Comparison of ENCODE assay signal across 11 cellular contexts in the genomic region with DNA sequence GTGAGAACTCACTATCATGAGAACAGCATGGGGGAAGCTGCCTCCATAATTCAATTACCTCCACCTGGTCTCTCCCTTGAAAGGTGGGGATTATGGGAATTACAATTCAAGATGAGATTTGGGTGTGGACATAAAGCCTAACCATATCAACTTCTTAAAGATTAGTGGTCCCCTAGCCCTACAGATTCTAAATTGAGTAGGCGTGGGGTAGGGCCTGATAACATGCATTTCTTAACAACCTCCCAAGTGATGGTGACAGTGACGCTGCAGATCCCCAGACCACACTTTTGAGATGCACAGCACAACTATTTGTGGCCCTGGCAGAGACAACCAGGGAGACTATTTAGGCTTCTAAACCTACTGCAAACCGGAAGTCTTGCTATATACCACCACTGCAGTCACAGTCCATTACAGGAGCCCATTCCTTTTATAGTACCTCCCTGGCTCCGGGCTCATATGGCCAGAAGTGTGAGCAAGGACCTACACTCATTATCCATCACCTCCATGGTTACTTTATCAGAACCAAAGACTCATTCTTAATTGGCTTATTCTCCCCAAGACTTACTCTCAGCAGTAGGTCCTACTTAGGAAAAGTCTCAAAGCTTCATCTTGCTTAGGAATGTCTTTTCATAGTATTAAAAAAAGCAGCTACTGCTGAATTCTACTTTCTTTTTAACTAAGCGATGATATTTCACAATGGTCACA. TPM values are rescaled to one million over a fixed set of nuclear protein-coding genes. Genes with fewer than 3 reads are reported as not detected.
A peak's percentile ranks its signal among the peaks of the same experiment; 100 is the strongest.
DNase-seq lines count a peak whose midpoint lies in the region; ATAC-seq and TF ChIP-seq lines count a peak whose summit lies in the region.
"Had no signal": no experiment of that assay in that cellular context is flagged by ENCODE, and none has a peak within 500 bp of the region (broad histone marks: within the 10 kb centered on the region; RNA-seq: fewer than 3 reads in every experiment).

No MANE protein-coding gene starts in this region.

- H3K9me2 ChIP-seq in OCI-LY7 (ENCODE audit: insufficient read depth, low read length): no peaks in the 10 kb centered on the region

- no peaks in the 10 kb centered on the region for H4K20me1 ChIP-seq in OCI-LY7 (ENCODE audit: insufficient read depth, low read length)
- no peaks in the 10 kb centered on the region for H4K20me1 ChIP-seq in smooth muscle cell (ENCODE audit: low read depth)

- H3K27me3 ChIP-seq in smooth muscle cell (ENCODE audit: low read depth) (no peaks in the 10 kb centered on the region), esophagus squamous epithelium (no peaks in the 10 kb centered on the region)

- H3K9me3 Mint-ChIP-seq in activated naive CD4-positive, alpha-beta T cell treated with anti-CD3 and anti-CD28 coated beads for 36 hours: no peaks in the 10 kb centered on the region
- H3K9me3 Mint-ChIP-seq in effector memory CD8-positive, alpha-beta T cell: no peaks in the 10 kb centered on the region

- CTCF ChIA-PET in activated naive CD4-positive, alpha-beta T cell treated with anti-CD3 and anti-CD28 coated beads for 36 hours (lab: Charles Lee): no interaction called here
- CTCF ChIA-PET in OCI-LY7 (lab: Charles Lee; ENCODE audit: unreplicated experiment): no interaction called here

- intact Hi-C loops in activated naive CD4-positive, alpha-beta T cell treated with anti-CD3 and anti-CD28 coated beads for 36 hours (cut with micrococcal nuclease): loop anchor here (10.0 kb wide), 1 partner anchor 1189 kb away; no protein-coding TSS in a partner anchor
- intact Hi-C loops in OCI-LY7 (cut with micrococcal nuclease; ENCODE audit: unreplicated experiment) (loop anchor here (10.0 kb wide), 1 partner anchor 181 kb away; the partner anchor contains the start of gene PDCD5), esophagus squamous epithelium (cut with DNase I) (no loop called here)

- POLR2A ChIA-PET in OCI-LY7 (lab: Charles Lee): interaction anchor here (0.6 to 1.4 kb wide), 4 partner anchors 21 to 1598 kb away, joined by 3 to 4 read pairs (median 4); partner anchors contain the start of gene PDCD5

- no peak for ATAC-seq in effector memory CD8-positive, alpha-beta T cell (replicated peaks)

- H3F3A ChIP-seq in smooth muscle cell (ENCODE audit: low read depth): peaks cover 4% of the 10 kb centered on the region

- TF ChIP-seq CTCF in OCI-LY7 (conservative IDR thresholded peaks at IDR 0.05; ENCODE audit: low read length) (no peak), smooth muscle cell (IDR thresholded peaks at IDR 0.05; ENCODE audit: borderline replicate concordance, insufficient read depth, poor library complexity, severe bottlenecking) (no peak), esophagus squamous epithelium (IDR thresholded peaks at IDR 0.05) (no peak)

- H3K9me3 ChIP-seq in OCI-LY7 (ENCODE audit: low read length): no peaks in the 10 kb centered on the region
- H3K9me3 ChIP-seq in smooth muscle cell (replicated peaks; ENCODE audit: low read depth): no peaks in the 10 kb centered on the region
- no peaks in the 10 kb centered on the region for H3K9me3 ChIP-seq in esophagus squamous epithelium

- no peak overlapping the region for H3K27ac Mint-ChIP-seq in activated naive CD4-positive, alpha-beta T cell treated with anti-CD3 and anti-CD28 coated beads for 36 hours
- H3K27ac Mint-ChIP-seq in effector memory CD8-positive, alpha-beta T cell: no peak overlapping the region

- DNase-seq in activated naive CD4-positive, alpha-beta T cell treated with anti-CD3 and anti-CD28 coated beads for 36 hours: no peak
- DNase-seq in activated naive CD4-positive, alpha-beta T cell treated with Interleukin-2 at 50 U/mL for 16 hours: no peak
- DNase-seq in OCI-LY7 (ENCODE audit: low spot score) (no peak), smooth muscle cell (lab: John Stamatoyannopoulos, UW; ENCODE audit: unreplicated experiment) (no peak), esophagus squamous epithelium (lab: John Stamatoyannopoulos, UW) (no peak), NCI-H1092 treated with DMSO at 0.1 percent for 48 hours (lab: John Stamatoyannopoulos, UW) (no peak), cerebellar nuclear complex (lab: John Stamatoyannopoulos, UW) (no peak)
- no peak for DNase-seq in effector memory CD8-positive, alpha-beta T cell
- DNase-seq: NCI-H446; stimulated activated CD4-positive, alpha-beta T cell treated with anti-CD3 and anti-CD28 coated beads, Interleukin-15, amount 100 ng/mL, for 24 hours; stimulated activated naive CD4-positive, alpha-beta T cell treated with Interleukin-2 at 50 U/mL for 16 hours had no signal

- no peak overlapping the region for H3K27ac ChIP-seq in OCI-LY7 (ENCODE audit: low read depth, low read length, poor library complexity, severe bottlenecking)
- no peak overlapping the region for H3K27ac ChIP-seq in smooth muscle cell (ENCODE audit: low read depth)
- H3K27ac ChIP-seq in esophagus squamous epithelium: no peak overlapping the region

- H3K4me2 ChIP-seq in OCI-LY7 (ENCODE audit: low read length): peak overlapping the region; percentile 89
- H3K4me2 ChIP-seq in smooth muscle cell: peak overlapping the region; percentile 97

- no TSS peak for BruUV-seq in OCI-LY7 (replicated peaks; lab: Mats Ljungman, UMichigan)

- H3K36me3 ChIP-seq in OCI-LY7 (ENCODE audit: insufficient read depth, low read length): peaks cover 7% of the 10 kb centered on the region; the same call in 1 of the 2 replicates
- no peaks in the 10 kb centered on the region for H3K36me3 ChIP-seq in smooth muscle cell (ENCODE audit: low read depth)
- no peaks in the 10 kb centered on the region for H3K36me3 ChIP-seq in esophagus squamous epithelium

- H3K36me3 Mint-ChIP-seq in activated naive CD4-positive, alpha-beta T cell treated with anti-CD3 and anti-CD28 coated beads for 36 hours (ENCODE audit: low read depth): peaks cover 4% of the 10 kb centered on the region
- H3K36me3 Mint-ChIP-seq in effector memory CD8-positive, alpha-beta T cell (ENCODE audit: insufficient read depth): peaks cover 5% of the 10 kb centered on the region

- peaks cover 20% of the 10 kb centered on the region for H3K4me1 ChIP-seq in OCI-LY7 (ENCODE audit: insufficient read depth, low read length, poor library complexity, severe bottlenecking)
- H3K4me1 ChIP-seq in smooth muscle cell (ENCODE audit: low read depth): peaks cover 24% of the 10 kb centered on the region
- H3K4me1 ChIP-seq in esophagus squamous epithelium: peaks cover 10 to 30% (median 10%) of the 10 kb centered on the region in 3 donors

- no peak overlapping the region for H3K9ac ChIP-seq in smooth muscle cell (ENCODE audit: low read depth)

- H3K4me3 Mint-ChIP-seq in activated naive CD4-positive, alpha-beta T cell treated with anti-CD3 and anti-CD28 coated beads for 36 hours: peak overlapping the region; percentile 88
- peak overlapping the region; percentile 30 to 88 for H3K4me3 Mint-ChIP-seq in effector memory CD8-positive, alpha-beta T cell

- H3K4me1 Mint-ChIP-seq in activated naive CD4-positive, alpha-beta T cell treated with anti-CD3 and anti-CD28 coated beads for 36 hours (ENCODE audit: low read depth): peaks cover 19% of the 10 kb centered on the region
- H3K4me1 Mint-ChIP-seq in effector memory CD8-positive, alpha-beta T cell (ENCODE audit: low read depth in 2 of 2): peaks cover 5 to 18% of the 10 kb centered on the region in 2 donors

- H2AFZ ChIP-seq in OCI-LY7 (ENCODE audit: low read length): no peak overlapping the region
- H2AFZ ChIP-seq in smooth muscle cell (ENCODE audit: low read depth): no peak overlapping the region

- H3K4me3 ChIP-seq in OCI-LY7 (ENCODE audit: low read depth, low read length, poor library complexity, severe bottlenecking) (no peak overlapping the region), smooth muscle cell (peak overlapping the region; percentile 95), esophagus squamous epithelium (no peak overlapping the region)

- H3K79me2 ChIP-seq in OCI-LY7 (ENCODE audit: insufficient read depth, low read depth, low read length): peaks cover 30% of the 10 kb centered on the region
- peaks cover 11% of the 10 kb centered on the region for H3K79me2 ChIP-seq in smooth muscle cell (ENCODE audit: low read depth)

- 81% methylated on average over 5 of the region's 5 CpGs for WGBS in smooth muscle cell (ENCODE audit: low lambda C conversion rate)
- 81 to 84% methylated on average over 5 of the region's 5 CpGs for WGBS in esophagus squamous epithelium, 2 donors

- no peak for TF ChIP-seq POLR2A in esophagus squamous epithelium (IDR thresholded peaks at IDR 0.05)

- no peaks in the 10 kb centered on the region for H3K27me3 Mint-ChIP-seq in activated naive CD4-positive, alpha-beta T cell treated with anti-CD3 and anti-CD28 coated beads for 36 hours (ENCODE audit: low read depth)
- no peaks in the 10 kb centered on the region for H3K27me3 Mint-ChIP-seq in effector memory CD8-positive, alpha-beta T cell

RNA-seq across cellular contexts. Expression of gene DPY19L3, which starts 2.1 kb away (rescaled TPM):
- total RNA-seq in activated naive CD4-positive, alpha-beta T cell treated with anti-CD3 and anti-CD28 coated beads for 36 hours: 10 to 100 TPM; 11.1 to 11.5 TPM
- total RNA-seq in OCI-LY7 (2014; rRNA removed; shearing (Covaris generic)): 31.3 and 42.0 TPM in 2 replicates
- total RNA-seq in OCI-LY7 (2022) (39.0 and 42.2 TPM in 2 replicates), smooth muscle cell (26.4 and 50.0 TPM in 2 replicates), esophagus squamous epithelium (10 to 100 TPM in 3 of 4 donors, 1 to 10 TPM in 1; 5.6 to 22.6 (median 16.6) TPM)
- polyA plus RNA-seq in smooth muscle cell: 5.8 and 7.2 TPM in 2 replicates

RNA-seq across cellular contexts. Expression of gene ZNF507, which starts 58.0 kb away (rescaled TPM):
- 10 to 100 TPM; 21.4 to 21.5 TPM for total RNA-seq in activated naive CD4-positive, alpha-beta T cell treated with anti-CD3 and anti-CD28 coated beads for 36 hours
- 13.3 and 14.2 TPM in 2 replicates for total RNA-seq in OCI-LY7 (2014; rRNA removed; shearing (Covaris generic))
- total RNA-seq in OCI-LY7 (2022) (34.4 and 35.0 TPM in 2 replicates), smooth muscle cell (8.0 and 10.4 TPM in 2 replicates), esophagus squamous epithelium (10 to 100 TPM in 1 of 4 donors, 1 to 10 TPM in 3; 5.1 to 19.8 (median 9.3) TPM)
- polyA plus RNA-seq in smooth muscle cell: 2.8 and 4.4 TPM in 2 replicates
